ENCODE assay signal across 9 cellular contexts in genomic region chr2:232551776-232552175, GRCh38. TPM values are rescaled to one million over a fixed set of nuclear protein-coding genes. Genes with fewer than 3 reads are reported as not detected.
DNase-seq lines count a peak whose midpoint lies in the region; ATAC-seq and TF ChIP-seq lines count a peak whose summit lies in the region.
"Had no signal": no experiment of that assay in that cellular context is flagged by ENCODE, and none has a peak within 500 bp of the region (broad histone marks: within the 10 kb centered on the region; RNA-seq: fewer than 3 reads in every experiment).

No MANE protein-coding gene starts in this region.

- H3K27ac Mint-ChIP-seq in CD4-positive, alpha-beta T cell = peak overlapping the region; percentile 97
- H3K27ac Mint-ChIP-seq in effector memory CD8-positive, alpha-beta T cell = peak overlapping the region; percentile 99

- H3K36me3 Mint-ChIP-seq in CD4-positive, alpha-beta T cell (ENCODE audit: low read depth) = peaks cover 85% of the 10 kb centered on the region
- H3K36me3 Mint-ChIP-seq in effector memory CD8-positive, alpha-beta T cell (ENCODE audit: insufficient read depth) = peaks cover 30% of the 10 kb centered on the region

- POLR2A ChIA-PET in CD4-positive, alpha-beta T cell (lab: Charles Lee) = no interaction called here

- H3K9ac ChIP-seq in NT2/D1 (ENCODE audit: insufficient read length, low read depth) = peak overlapping the region; percentile 97

- H2AFZ ChIP-seq in neuron (ENCODE audit: low read depth, low read length) = no peak overlapping the region

- no peak for DNase-seq in CD4-positive, alpha-beta T cell
- no peak for DNase-seq in NT2/D1 (ENCODE audit: low read depth, low spot score)
- no peak for DNase-seq in effector memory CD8-positive, alpha-beta T cell
- DNase-seq in prostate gland (ENCODE audit: low spot score) = no peak
- no peak for DNase-seq in HPDE6-E6E7 (ENCODE audit: extremely low spot score)
- DNase-seq: activated CD4-positive, CD25-positive, alpha-beta regulatory T cell treated with anti-CD3 and anti-CD28 coated beads, Interleukin-2, amount 50 U/mL, for 72 hours had no signal

- intact Hi-C loops in CD4-positive, alpha-beta T cell (cut with DNase I, micrococcal nuclease) = loop anchor here in 1 of 2 experiments (2.0 to 5.0 kb wide), 4 partner anchors 53 to 765 kb away; partner anchors contain the start of genes COPS7B and DIS3L2
- intact Hi-C loops in prostate gland (cut with DNase I) = loop anchor here (5.0 kb wide), 1 partner anchor 36 kb away; no protein-coding TSS in a partner anchor

- H3K27me3 ChIP-seq in CD4-positive, alpha-beta T cell (ENCODE audit: control insufficient read depth, insufficient read depth, low read length) = no peaks in the 10 kb centered on the region
- H3K27me3 ChIP-seq in NT2/D1 (ENCODE audit: insufficient read depth, insufficient read length) (no peaks in the 10 kb centered on the region), neuron (ENCODE audit: insufficient read depth, low read length) (no peaks in the 10 kb centered on the region), prostate gland (replicated peaks; ENCODE audit: insufficient read depth) (no peaks in the 10 kb centered on the region)

- TF ChIP-seq POLR2A in prostate gland (IDR thresholded peaks at IDR 0.05) = no peak

- H3K36me3 ChIP-seq in NT2/D1 (ENCODE audit: insufficient read depth, insufficient read length, low read length) (peaks cover 61% of the 10 kb centered on the region), neuron (ENCODE audit: insufficient read depth, low read length) (peaks cover 39% of the 10 kb centered on the region), prostate gland (no peaks in the 10 kb centered on the region)

- WGBS in prostate gland = 92% methylated on average over 4 of the region's 4 CpGs

- no peak overlapping the region for H3K27ac ChIP-seq in CD4-positive, alpha-beta T cell (ENCODE audit: low read depth, low read length)
- H3K27ac ChIP-seq in prostate gland = no peak overlapping the region

- CTCF ChIA-PET in CD4-positive, alpha-beta T cell (lab: Charles Lee) = no interaction called here

- ATAC-seq in CD4-positive, alpha-beta T cell (ENCODE audit: poor library complexity) = no peak
- no peak for ATAC-seq in effector memory CD8-positive, alpha-beta T cell (replicated peaks)
- no peak for ATAC-seq in GM18519 (IDR thresholded peaks at IDR 0.05; ENCODE audit: low FRiP score, unreplicated experiment)
- no peak for ATAC-seq in GM19467 (IDR thresholded peaks at IDR 0.05; ENCODE audit: unreplicated experiment)

- peaks cover 5% of the 10 kb centered on the region for H3K9me3 Mint-ChIP-seq in CD4-positive, alpha-beta T cell
- H3K9me3 Mint-ChIP-seq in effector memory CD8-positive, alpha-beta T cell = no peaks in the 10 kb centered on the region

- H3K4me1 Mint-ChIP-seq in CD4-positive, alpha-beta T cell (ENCODE audit: low read depth) = peaks cover 89% of the 10 kb centered on the region
- peaks cover 50 to 75% of the 10 kb centered on the region in 2 donors for H3K4me1 Mint-ChIP-seq in effector memory CD8-positive, alpha-beta T cell (ENCODE audit: low read depth in 2 of 2)

- H3K4me1 ChIP-seq in NT2/D1 (ENCODE audit: insufficient read depth, insufficient read length) = peaks cover 2% of the 10 kb centered on the region
- H3K4me1 ChIP-seq in neuron (ENCODE audit: insufficient read depth, low read length) = peaks cover 9% of the 10 kb centered on the region
- peaks cover 3% of the 10 kb centered on the region for H3K4me1 ChIP-seq in prostate gland (replicated peaks)

- H3K4me3 ChIP-seq in NT2/D1 (ENCODE audit: insufficient read length, low read depth) (peak overlapping the region; percentile 96), neuron (ENCODE audit: low read length) (peak overlapping the region; percentile 87), prostate gland (peak overlapping the region in 1 of 2 donors; percentile 97)

- no peaks in the 10 kb centered on the region for H3K9me3 ChIP-seq in CD4-positive, alpha-beta T cell (ENCODE audit: control insufficient read depth, low read length)
- H3K9me3 ChIP-seq in NT2/D1 (ENCODE audit: insufficient read depth, low read length) (peaks cover 7% of the 10 kb centered on the region; the same call in 1 of the 2 replicates), neuron (ENCODE audit: low read length) (peaks cover 17% of the 10 kb centered on the region), prostate gland (no peaks in the 10 kb centered on the region)

- peak overlapping the region; percentile 98 for H3K4me3 Mint-ChIP-seq in CD4-positive, alpha-beta T cell
- peak overlapping the region; percentile 97 to 99 for H3K4me3 Mint-ChIP-seq in effector memory CD8-positive, alpha-beta T cell

- H3K27me3 Mint-ChIP-seq in CD4-positive, alpha-beta T cell = no peaks in the 10 kb centered on the region
- H3K27me3 Mint-ChIP-seq in effector memory CD8-positive, alpha-beta T cell = no peaks in the 10 kb centered on the region

- no peak for TF ChIP-seq CTCF in CD4-positive, alpha-beta T cell (IDR thresholded peaks at IDR 0.05)
- TF ChIP-seq CTCF in prostate gland (IDR thresholded peaks at IDR 0.05) = no peak

RNA-seq across cellular contexts. Expression of gene EIF4E2, which starts 1.3 kb away (rescaled TPM):
- 10 to 100 TPM; 45.9 to 46.0 TPM for total RNA-seq in CD4-positive, alpha-beta T cell
- 10 to 100 TPM; 39.2 to 40.6 TPM for total RNA-seq in prostate gland

RNA-seq across cellular contexts. Expression of gene TIGD1, which starts 1.4 kb away (rescaled TPM):
- 10 to 100 TPM; 22.1 to 22.2 TPM for total RNA-seq in CD4-positive, alpha-beta T cell
- 1 to 10 TPM; 2.6 to 4.9 TPM for total RNA-seq in prostate gland

RNA-seq across cellular contexts. Expression of gene CHRNG, which starts 12.3 kb away (rescaled TPM):
- total RNA-seq in CD4-positive, alpha-beta T cell = not detected
- not detected for total RNA-seq in prostate gland

RNA-seq across cellular contexts. Expression of gene CHRND, which starts 25.8 kb away (rescaled TPM):
- not detected for total RNA-seq in CD4-positive, alpha-beta T cell
- total RNA-seq in prostate gland = 1 to 10 TPM in 1 of 2 donors, under 1 TPM in 1; 0.34 to 1.4 TPM

RNA-seq across cellular contexts. Expression of gene PRSS56, which starts 31.6 kb away (rescaled TPM):
- not detected for total RNA-seq in CD4-positive, alpha-beta T cell
- not detected for total RNA-seq in prostate gland
